Comparison of ENCODE assay signal across 2 cellular contexts in the genomic region with DNA sequence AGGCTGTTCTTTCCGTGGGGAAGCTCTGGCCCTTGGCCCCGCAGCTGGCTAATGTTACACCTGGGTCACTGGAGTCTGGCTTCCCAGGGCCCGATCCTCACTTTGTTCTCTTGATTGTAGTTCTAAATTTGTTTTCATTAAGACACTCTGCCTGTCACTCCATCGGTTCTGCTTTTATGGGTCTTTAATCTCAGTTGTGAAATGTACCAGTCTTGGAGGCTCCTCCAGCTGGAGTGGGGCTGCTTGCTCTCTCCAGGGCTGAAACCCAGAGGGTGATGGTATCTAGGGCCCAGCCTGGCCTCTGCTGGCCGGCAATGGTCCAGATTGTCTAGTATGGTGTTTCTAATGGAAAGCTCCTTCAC.
TF ChIP-seq lines count a peak whose summit lies in the region.

No MANE protein-coding gene starts in this region.

TF ChIP-seq in A549, 52 proteins besides CTCF, POLR2A, EP300 and RAD21 (continued from another document):
- TF ChIP-seq, protein P1, sequence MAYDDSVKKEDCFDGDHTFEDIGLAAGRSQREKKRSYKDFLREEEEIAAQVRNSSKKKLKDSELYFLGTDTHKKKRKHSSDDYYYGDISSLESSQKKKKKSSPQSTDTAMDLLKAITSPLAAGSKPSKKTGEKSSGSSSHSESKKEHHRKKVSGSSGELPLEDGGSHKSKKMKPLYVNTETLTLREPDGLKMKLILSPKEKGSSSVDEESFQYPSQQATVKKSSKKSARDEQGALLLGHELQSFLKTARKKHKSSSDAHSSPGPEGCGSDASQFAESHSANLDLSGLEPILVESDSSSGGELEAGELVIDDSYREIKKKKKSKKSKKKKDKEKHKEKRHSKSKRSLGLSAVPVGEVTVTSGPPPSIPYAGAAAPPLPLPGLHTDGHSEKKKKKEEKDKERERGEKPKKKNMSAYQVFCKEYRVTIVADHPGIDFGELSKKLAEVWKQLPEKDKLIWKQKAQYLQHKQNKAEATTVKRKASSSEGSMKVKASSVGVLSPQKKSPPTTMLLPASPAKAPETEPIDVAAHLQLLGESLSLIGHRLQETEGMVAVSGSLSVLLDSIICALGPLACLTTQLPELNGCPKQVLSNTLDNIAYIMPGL (CRISPR knock-in tag; IDR thresholded peaks at IDR 0.05; ENCODE audit: borderline replicate concordance): no peak
- TF ChIP-seq ZNF302 (CRISPR knock-in tag; IDR thresholded peaks at IDR 0.05) (no peak), SMC3 (IDR thresholded peaks at IDR 0.05) (no peak), ZSCAN20 (CRISPR knock-in tag; IDR thresholded peaks at IDR 0.05) (no peak), EHF (CRISPR knock-in tag; IDR thresholded peaks at IDR 0.05) (no peak), HOXA7 (CRISPR knock-in tag; IDR thresholded peaks at IDR 0.05) (no peak), NR3C1 (IDR thresholded peaks at IDR 0.05) (no peak)
- TF ChIP-seq, protein P2, sequence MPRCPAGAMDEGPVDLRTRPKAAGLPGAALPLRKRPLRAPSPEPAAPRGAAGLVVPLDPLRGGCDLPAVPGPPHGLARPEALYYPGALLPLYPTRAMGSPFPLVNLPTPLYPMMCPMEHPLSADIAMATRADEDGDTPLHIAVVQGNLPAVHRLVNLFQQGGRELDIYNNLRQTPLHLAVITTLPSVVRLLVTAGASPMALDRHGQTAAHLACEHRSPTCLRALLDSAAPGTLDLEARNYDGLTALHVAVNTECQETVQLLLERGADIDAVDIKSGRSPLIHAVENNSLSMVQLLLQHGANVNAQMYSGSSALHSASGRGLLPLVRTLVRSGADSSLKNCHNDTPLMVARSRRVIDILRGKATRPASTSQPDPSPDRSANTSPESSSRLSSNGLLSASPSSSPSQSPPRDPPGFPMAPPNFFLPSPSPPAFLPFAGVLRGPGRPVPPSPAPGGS (IDR thresholded peaks at IDR 0.05): no peak

TF ChIP-seq in IMR-90, 13 proteins besides CTCF, POLR2A, EP300 and RAD21 (continued from another document):
- TF ChIP-seq MAFK (IDR thresholded peaks at IDR 0.05; ENCODE audit: low read depth, low read length) (no peak), BHLHE40 (IDR thresholded peaks at IDR 0.05; ENCODE audit: low read depth, low read length) (no peak), NFE2L2 (IDR thresholded peaks at IDR 0.05; ENCODE audit: low read depth, low read length) (no peak), CEBPB (IDR thresholded peaks at IDR 0.05; ENCODE audit: low read depth, low read length) (no peak), RCOR1 (IDR thresholded peaks at IDR 0.05; ENCODE audit: insufficient replicate concordance, low read length) (no peak), RFX5 (IDR thresholded peaks at IDR 0.05; ENCODE audit: low read depth, low read length) (no peak), SMC3 (IDR thresholded peaks at IDR 0.05; ENCODE audit: low read depth, low read length) (no peak), MAZ (IDR thresholded peaks at IDR 0.05; ENCODE audit: borderline replicate concordance, low read depth, low read length) (no peak), FOS (IDR thresholded peaks at IDR 0.05; ENCODE audit: low read depth, low read length) (no peak), MXI1 (IDR thresholded peaks at IDR 0.05; ENCODE audit: borderline replicate concordance, low read depth, low read length) (no peak), CHD1 (IDR thresholded peaks at IDR 0.05; ENCODE audit: low read depth, low read length) (no peak)
- TF ChIP-seq, protein P3, sequence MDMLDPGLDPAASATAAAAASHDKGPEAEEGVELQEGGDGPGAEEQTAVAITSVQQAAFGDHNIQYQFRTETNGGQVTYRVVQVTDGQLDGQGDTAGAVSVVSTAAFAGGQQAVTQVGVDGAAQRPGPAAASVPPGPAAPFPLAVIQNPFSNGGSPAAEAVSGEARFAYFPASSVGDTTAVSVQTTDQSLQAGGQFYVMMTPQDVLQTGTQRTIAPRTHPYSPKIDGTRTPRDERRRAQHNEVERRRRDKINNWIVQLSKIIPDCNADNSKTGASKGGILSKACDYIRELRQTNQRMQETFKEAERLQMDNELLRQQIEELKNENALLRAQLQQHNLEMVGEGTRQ (IDR thresholded peaks at IDR 0.05; ENCODE audit: low read depth, low read length): no peak
